9 cellular contexts compared by ENCODE assay signal in genomic region chr3:112333386-112334334, GRCh38. TPM values are rescaled to one million over a fixed set of nuclear protein-coding genes. Genes with fewer than 3 reads are reported as not detected.
DNase-seq lines count a peak whose midpoint lies in the region; ATAC-seq and TF ChIP-seq lines count a peak whose summit lies in the region.
"Had no signal": no experiment of that assay in that cellular context is flagged by ENCODE, and none has a peak within 500 bp of the region (broad histone marks: within the 10 kb centered on the region; RNA-seq: fewer than 3 reads in every experiment).

No MANE protein-coding gene starts in this region.

- no peaks in the 10 kb centered on the region for H4K20me1 ChIP-seq in GM23248 (ENCODE audit: insufficient read depth)

- H3K4me3 ChIP-seq in GM23248 (peak overlapping the region; percentile 63), body of pancreas (no peak overlapping the region), iPS-15b (ENCODE audit: low read depth, low read length) (peak overlapping the region; percentile 66), retinal pigment epithelial cell (ENCODE audit: low read length) (peak overlapping the region; percentile 65)

- peaks cover 44% of the 10 kb centered on the region for H3K27me3 ChIP-seq in GM23248 (replicated peaks; ENCODE audit: insufficient read depth)
- peaks cover 0 to 5% of the 10 kb centered on the region in 2 donors for H3K27me3 ChIP-seq in body of pancreas
- H3K27me3 ChIP-seq in iPS-15b (ENCODE audit: control insufficient read depth, insufficient read depth, low read length) = no peaks in the 10 kb centered on the region

- H3K9me3 ChIP-seq in GM23248 (ENCODE audit: low read depth) (no peaks in the 10 kb centered on the region), body of pancreas (no peaks in the 10 kb centered on the region), iPS-15b (ENCODE audit: control insufficient read depth, insufficient read depth, low read length) (no peaks in the 10 kb centered on the region)

- H3K79me2 ChIP-seq in GM23248 (ENCODE audit: insufficient read depth) = no peaks in the 10 kb centered on the region

- H3K4me1 ChIP-seq in GM23248 (ENCODE audit: insufficient read depth) (peaks cover 3% of the 10 kb centered on the region; the same call in 1 of the 2 replicates), body of pancreas (peaks cover 5% of the 10 kb centered on the region), iPS-15b (ENCODE audit: control insufficient read depth, insufficient read depth, low read length) (peaks cover 19% of the 10 kb centered on the region)

- TF ChIP-seq POLR2A in body of pancreas (IDR thresholded peaks at IDR 0.05) = no peak

- in situ Hi-C loops in GM23248 (cut with MboI) = loop anchor here (10.0 kb wide), 1 partner anchor 181 kb away; no protein-coding TSS in a partner anchor

- H3F3A ChIP-seq in GM23248 (ENCODE audit: insufficient read depth) = no peaks in the 10 kb centered on the region

- WGBS in GM23248 (ENCODE audit: low coverage in 1 of 2, low lambda C conversion rate in 2 of 2, missing lambda C conversion rate in 2 of 2), 2 experiments = 8 to 12% methylated on average over 22 of the region's 22 CpGs
- WGBS in body of pancreas, 2 donors = 21 to 37% methylated on average over 11 to 22 of the region's 22 CpGs

- ATAC-seq in body of pancreas = no peak

- intact Hi-C loops in body of pancreas (cut with DNase I) (no loop called here), posterior vena cava (cut with DNase I) (loop anchor here in 1 of 2 donors (5.0 kb wide), 1 partner anchor 44 kb away; no protein-coding TSS in a partner anchor)

- peak overlapping the region; percentile 84 for H2AFZ ChIP-seq in GM23248

- peak overlapping the region; percentile 89 for H3K4me2 ChIP-seq in GM23248 (ENCODE audit: unreplicated experiment)
- H3K4me2 ChIP-seq: KMS-11 had no signal

- H3K9me2 ChIP-seq in GM23248 (ENCODE audit: insufficient read depth) = no peaks in the 10 kb centered on the region

- TF ChIP-seq CTCF in body of pancreas (IDR thresholded peaks at IDR 0.05) (no peak), retinal pigment epithelial cell (conservative IDR thresholded peaks at IDR 0.05; ENCODE audit: low read depth, low read length) (no peak)

- H3K9ac ChIP-seq in GM23248 (no peak overlapping the region), iPS-15b (ENCODE audit: low read depth, low read length) (peak overlapping the region; percentile 48)
- H3K9ac ChIP-seq: KMS-11 had no signal

- H3K27ac ChIP-seq in GM23248 = no peak overlapping the region
- H3K27ac ChIP-seq in body of pancreas = peak overlapping the region in 3 of 4 donors; percentile 8 to 44 (median 19)
- H3K27ac ChIP-seq: KMS-11 had no signal

- DNase-seq in DMS79 (lab: John Stamatoyannopoulos, UW) (peak; percentile 13), GM23248 (no peak), NCI-H2171 treated with DMSO at 0.1 percent for 48 hours (lab: John Stamatoyannopoulos, UW) (peak; percentile 80), body of pancreas (no peak), retinal pigment epithelial cell (ENCODE audit: low read depth) (no peak), posterior vena cava (ENCODE audit: low spot score) (no peak), HPDE6-E6E7 (ENCODE audit: extremely low spot score) (no peak)

- H3K36me3 ChIP-seq in GM23248 (ENCODE audit: low read depth) (no peaks in the 10 kb centered on the region), body of pancreas (replicated peaks in 1 of 2; ENCODE audit: insufficient read depth in 1 of 2, low read depth in 2 of 2) (no peaks in the 10 kb centered on the region), iPS-15b (ENCODE audit: control insufficient read depth, insufficient read depth, low read length) (no peaks in the 10 kb centered on the region)

RNA-seq across cellular contexts. Expression of gene CD200, which starts 0.7 kb away (rescaled TPM):
- total RNA-seq in GM23248 (2014; rRNA removed; shearing (Covaris generic)) = 0.76 TPM in 1 of 2 replicates, not detected in the other
- 0.18 and 0.20 TPM in 2 replicates for polyA plus RNA-seq in GM23248 (2016; fragmentation: Nextera tagmentation; extraction: Ambion mirVana)
- total RNA-seq in body of pancreas (1 to 10 TPM; 2.0 to 2.6 TPM), posterior vena cava (10 to 100 TPM in 1 of 2 donors, 1 to 10 TPM in 1; 7.7 to 17.7 TPM)

RNA-seq across cellular contexts. Expression of gene SLC9C1, which starts 39.6 kb away (rescaled TPM):
- total RNA-seq in GM23248 (2014; rRNA removed; shearing (Covaris generic)) = not detected in 2 replicates
- not detected in 2 replicates for polyA plus RNA-seq in GM23248 (2016; fragmentation: Nextera tagmentation; extraction: Ambion mirVana)
- total RNA-seq in body of pancreas (not detected), posterior vena cava (1 to 10 TPM in 1 of 2 donors, under 1 TPM in 1; 0.29 to 1.4 TPM)

Comparison
In these comparisons a context has a peak if more than half of its experiments do, and no peak if none do; other contexts are left out.
1. DNase-seq: peak in DMS79 (single experiment) and NCI-H2171 treated with DMSO at 0.1 percent for 48 hours (single experiment); none in GM23248 (single experiment), body of pancreas (0 of 4), retinal pigment epithelial cell (single experiment), posterior vena cava (single experiment) and HPDE6-E6E7 (single experiment).
2. H3K4me3 ChIP-seq: peak in GM23248 (single experiment), iPS-15b (single experiment) and retinal pigment epithelial cell (single experiment); none in body of pancreas (0 of 2).